1 cellular context compared by ENCODE assay signal in genomic region chr19:14183741-14184395, GRCh38.
TF ChIP-seq lines count a peak whose summit lies in the region.

No MANE protein-coding gene starts in this region.

TF ChIP-seq in GM23338, 12 proteins besides CTCF, POLR2A, EP300 and RAD21 (continued from another document):
- TF ChIP-seq EZH2 (IDR thresholded peaks at IDR 0.05; ENCODE audit: low read depth, unreplicated experiment) (no peak), EZH2phosphoT487 (IDR thresholded peaks at IDR 0.05; ENCODE audit: unreplicated experiment) (no peak), ZNF462 (CRISPR knock-in tag; IDR thresholded peaks at IDR 0.05) (no peak), ZNF331 (CRISPR knock-in tag; IDR thresholded peaks at IDR 0.05; ENCODE audit: low read depth) (no peak), CREB1 (CRISPR knock-in tag; IDR thresholded peaks at IDR 0.05; ENCODE audit: low read depth) (no peak), ETS1 (IDR thresholded peaks at IDR 0.05) (no peak), NANOG (IDR thresholded peaks at IDR 0.05; ENCODE audit: borderline replicate concordance) (no peak)
